1 cellular context compared by ENCODE assay signal in genomic region chr19:40713939-40714338, GRCh38.
TF ChIP-seq lines count a peak whose summit lies in the region.

No MANE protein-coding gene starts in this region.

TF ChIP-seq in HEK293, 187 proteins besides CTCF, POLR2A, EP300 and RAD21 (continued from another document):
- no peak for TF ChIP-seq ZNF518A (tag by site-specific recombination; conservative IDR thresholded peaks at IDR 0.05; ENCODE audit: low read depth)
- no peak for TF ChIP-seq REST (tag by site-specific recombination; IDR thresholded peaks at IDR 0.05)
TF ChIP-seq in HEK293: peak in this region for 0.
